In genomic region chr14:22598099-22598895, GRCh38 we compare ENCODE assay signal across 8 cellular contexts. TPM values are rescaled to one million over a fixed set of nuclear protein-coding genes. Genes with fewer than 3 reads are reported as not detected.
DNase-seq lines count a peak whose midpoint lies in the region; ATAC-seq, FAIRE-seq and TF ChIP-seq lines count a peak whose summit lies in the region.

A gene with protein sequence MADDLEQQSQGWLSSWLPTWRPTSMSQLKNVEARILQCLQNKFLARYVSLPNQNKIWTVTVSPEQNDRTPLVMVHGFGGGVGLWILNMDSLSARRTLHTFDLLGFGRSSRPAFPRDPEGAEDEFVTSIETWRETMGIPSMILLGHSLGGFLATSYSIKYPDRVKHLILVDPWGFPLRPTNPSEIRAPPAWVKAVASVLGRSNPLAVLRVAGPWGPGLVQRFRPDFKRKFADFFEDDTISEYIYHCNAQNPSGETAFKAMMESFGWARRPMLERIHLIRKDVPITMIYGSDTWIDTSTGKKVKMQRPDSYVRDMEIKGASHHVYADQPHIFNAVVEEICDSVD (plus strand): TSS chr14:22598300. CDS start chr14:22598307, 7 bp downstream.

- ATAC-seq in GM21529 (IDR thresholded peaks at IDR 0.05; ENCODE audit: unreplicated experiment) (peak; percentile 79), GM12878 (peak; percentile 97)

- peak; percentile 84 for DNase-seq in Daoy (ENCODE audit: low read depth)
- peak; percentile 60 for DNase-seq in KBM-7
- peak; percentile 28 to 62 (median 46) for DNase-seq in T-helper 1 cell
- no peak for DNase-seq in GM12878 (ENCODE audit: low read depth, low spot score)
- DNase-seq in hepatocyte (ENCODE audit: low spot score), result peak; percentile 91
- peak; percentile 70 for DNase-seq in putamen (ENCODE audit: low spot score)
- no peak for DNase-seq in GF-D8 (lab: John Stamatoyannopoulos, UW)

- no peak for FAIRE-seq in GM12878 (lab: Jason Lieb, UNC)

- TF ChIP-seq POLR2A in GM12878 (IDR thresholded peaks at IDR 0.05; ENCODE audit: low read depth, low read length), result peak; percentile 62; the same call in 1 of the 2 replicates

- TF ChIP-seq CTCF in GM12878 (IDR thresholded peaks at IDR 0.05 in 2 of 3, conservative IDR thresholded peaks at IDR 0.05 in 1 of 3; ENCODE audit: control insufficient read depth in 2 of 3, extremely low read depth in 1 of 3, insufficient read depth in 1 of 3, low read depth in 3 of 3, low read length in 3 of 3) (no peak), hepatocyte (IDR thresholded peaks at IDR 0.05; ENCODE audit: poor library complexity) (no peak)

- H4K20me1 ChIP-seq in GM12878 (ENCODE audit: control insufficient read depth, insufficient read depth) (no peaks in the 10 kb centered on the region), hepatocyte (ENCODE audit: insufficient read depth, poor library complexity, severe bottlenecking) (no peaks in the 10 kb centered on the region)

- peaks cover 19% of the 10 kb centered on the region for H3K4me1 ChIP-seq in GM12878 (ENCODE audit: control insufficient read depth, insufficient read depth, low read length)
- H3K4me1 ChIP-seq in hepatocyte (ENCODE audit: insufficient read depth), result peaks cover 13% of the 10 kb centered on the region

- in situ Hi-C loops in KBM-7 (cut with MboI; ENCODE audit: low pct_unique_long_range_greater_than_20kb, low sequenced_read_pairs) (no loop called here), GM12878 (cut with MboI) (no loop called here)

- TF ChIP-seq RAD21 in GM12878 (IDR thresholded peaks at IDR 0.05; ENCODE audit: insufficient read depth, low read depth, low read length), result no peak

- no peaks in the 10 kb centered on the region for H3K79me2 ChIP-seq in GM12878 (ENCODE audit: control insufficient read depth, insufficient read depth, low read length)
- H3K79me2 ChIP-seq in hepatocyte, result peaks cover 23% of the 10 kb centered on the region

- no peaks in the 10 kb centered on the region for H3K9me3 ChIP-seq in GM12878 (replicated peaks; ENCODE audit: control insufficient read depth, insufficient read depth, low read length)
- H3K9me3 ChIP-seq in hepatocyte (ENCODE audit: low read depth), result no peaks in the 10 kb centered on the region

- H3K4me3 ChIP-seq in GM12878, result peak within 1 kb of the TSS; percentile 94
- H3K4me3 ChIP-seq in hepatocyte, result peak within 1 kb of the TSS; percentile 55

- no peaks in the 10 kb centered on the region for H3K9me2 ChIP-seq in hepatocyte (replicated peaks; ENCODE audit: insufficient read depth)

- CTCF ChIA-PET in GM12878 (lab: Yijun Ruan, JAX), result interaction anchor here (0.6 to 5.5 kb wide), 14 partner anchors 9 to 522 kb away, joined by 3 to 58 read pairs (median 3); partner anchors contain the start of gene DAD1

- POLR2A ChIA-PET in GM12878 (lab: Charles Lee), result interaction anchor here (0.7 to 6.0 kb wide), 5 partner anchors 9 to 331 kb away, joined by 3 to 91 read pairs (median 3); partner anchors contain the start of genes DAD1, OXA1L and PRMT5

- WGBS in GM12878 (ENCODE audit: insufficient coverage, insufficient replicate concordance, low lambda C conversion rate, missing lambda C conversion rate), result 1% methylated on average over 49 of the region's 49 CpGs
- 1% methylated on average over 48 of the region's 49 CpGs for WGBS in hepatocyte (ENCODE audit: low lambda C conversion rate, missing lambda C conversion rate)

- H3K27ac ChIP-seq in GM12878 (ENCODE audit: control insufficient read depth, insufficient read depth), result peak within 1 kb of the TSS; percentile 45
- H3K27ac ChIP-seq in hepatocyte, result peak within 1 kb of the TSS; percentile 98

- H3K27me3 ChIP-seq in GM12878 (replicated peaks in 1 of 2; ENCODE audit: control insufficient read depth in 2 of 2, insufficient read depth in 2 of 2, low read length in 1 of 2) (no peaks in the 10 kb centered on the region), hepatocyte (no peaks in the 10 kb centered on the region)

- intact Hi-C loops in GM12878 (cut with micrococcal nuclease; ENCODE audit: unreplicated experiment), result no loop called here

- H2AFZ ChIP-seq in GM12878 (ENCODE audit: control insufficient read depth, low read depth, low read length) (peak within 1 kb of the TSS; percentile 97), hepatocyte (peak within 1 kb of the TSS; percentile 81)

- H3K36me3 ChIP-seq in GM12878 (ENCODE audit: control insufficient read depth in 2 of 2, insufficient read depth in 2 of 2, low read length in 1 of 2) (peaks cover 0 to 2% of the 10 kb centered on the region in 2 experiments; a peak in 2 of 4 replicates), hepatocyte (replicated peaks; ENCODE audit: insufficient read depth, low read depth) (no peaks in the 10 kb centered on the region)

- H3K9ac ChIP-seq in GM12878 (ENCODE audit: control insufficient read depth, insufficient read depth, low read length), result peak within 1 kb of the TSS; percentile 77

- TSS peak; percentile 67 for BruUV-seq in GM12878 (replicated peaks; lab: Mats Ljungman, UMichigan)

- no peak for TF ChIP-seq EP300 in GM12878 (IDR thresholded peaks at IDR 0.05; ENCODE audit: borderline replicate concordance in 1 of 2, control insufficient read depth in 1 of 2, low read depth in 2 of 2, low read length in 2 of 2)

- peak within 1 kb of the TSS; percentile 98 for H3K4me2 ChIP-seq in GM12878 (ENCODE audit: control insufficient read depth, insufficient read depth)
- H3K4me2 ChIP-seq in hepatocyte, result peak within 1 kb of the TSS; percentile 80

- SMC1A ChIA-PET in GM12878 (lab: Charles Lee; ENCODE audit: uncharacterized antibody, unreplicated experiment), result interaction anchor here (0.5 to 7.4 kb wide), 18 partner anchors 11 to 315 kb away, joined by 3 to 72 read pairs (median 4); partner anchors contain the start of genes DAD1, OR6J1 and OXA1L

- RAD21 ChIA-PET in GM12878 (lab: Charles Lee; ENCODE audit: unreplicated experiment), result interaction anchor here (0.9 to 5.7 kb wide), 17 partner anchors 9 to 291 kb away, joined by 3 to 53 read pairs (median 4); partner anchors contain the start of genes DAD1, LRP10 and OXA1L

TF ChIP-seq in GM12878, 131 proteins besides CTCF, POLR2A, EP300 and RAD21 (continues in another document):
- no peak for TF ChIP-seq TARDBP (IDR thresholded peaks at IDR 0.05; ENCODE audit: borderline replicate concordance)
- 0 out of 2 replicates have a peak, but pooled peaks have one; percentile 41 for TF ChIP-seq POLR2AphosphoS5 (IDR thresholded peaks at IDR 0.05; ENCODE audit: low read length)
- TF ChIP-seq MXI1 (IDR thresholded peaks at IDR 0.05; ENCODE audit: low read depth, low read length), result peak; percentile 69
- TF ChIP-seq HDAC2 (IDR thresholded peaks at IDR 0.05), result no peak
- TF ChIP-seq ZBTB33 (IDR thresholded peaks at IDR 0.05), result no peak
- TF ChIP-seq JUNB (IDR thresholded peaks at IDR 0.05), result no peak
- 0 out of 2 replicates have a peak, but pooled peaks have one; percentile 48 for TF ChIP-seq GATAD2B (conservative IDR thresholded peaks at IDR 0.05; ENCODE audit: low read depth)
- TF ChIP-seq MEF2A (IDR thresholded peaks at IDR 0.05; ENCODE audit: insufficient read depth, low read depth, low read length), result no peak
- no peak for TF ChIP-seq CBX5 (IDR thresholded peaks at IDR 0.05; ENCODE audit: low read depth)
- TF ChIP-seq YY1 (IDR thresholded peaks at IDR 0.05; ENCODE audit: low read depth, low read length), result peak; percentile 76
- peak; percentile 46; the same call in 1 of the 2 replicates for TF ChIP-seq POLR2AphosphoS2 (IDR thresholded peaks at IDR 0.05; ENCODE audit: low read depth, low read length)
- 0 out of 2 replicates have a peak, but pooled peaks have one; percentile 33 for TF ChIP-seq NBN (IDR thresholded peaks at IDR 0.05)
- peak; percentile 76; the same call in 1 of the 2 replicates for TF ChIP-seq SIN3A (IDR thresholded peaks at IDR 0.05; ENCODE audit: low read depth, low read length)
- no peak for TF ChIP-seq STAT3 (IDR thresholded peaks at IDR 0.05; ENCODE audit: low read depth, low read length)
- TF ChIP-seq SREBF2 (IDR thresholded peaks at IDR 0.05; ENCODE audit: low read length), result no peak

RNA-seq across cellular contexts. Expression of the gene that starts here (rescaled TPM):
- total RNA-seq in Daoy (2014; rRNA removed; shearing (Covaris generic)), result 11.7 and 12.8 TPM in 2 replicates
- 21.4 and 23.0 TPM in 2 replicates for total RNA-seq in GM12878 (2013; cell fraction: nucleolus; rRNA removed)
- total RNA-seq in GM12878 (2014; rRNA removed) (4.7 and 5.6 TPM in 2 replicates), GM12878 (2014; rRNA removed; fragmentation: Illumina TruSeq; extraction: Trizol) (4.7 and 5.4 TPM in 2 replicates), GM12878 (2021) (10.2 and 15.1 TPM in 2 replicates), hepatocyte (30.7 and 33.9 TPM in 2 replicates)
- 10.5 TPM for polyA plus RNA-seq in GM12878 (2011; ENCODE audit: low read depth)
- polyA plus RNA-seq in GM12878 (2011; rRNA removed) (17.4 and 28.7 TPM in 2 replicates), GM12878 (2014; fragmentation: Illumina TruSeq; extraction: Trizol) (10.6 and 12.9 TPM in 2 replicates), GM12878 (2014; fragmentation: Nextera tagmentation; extraction: Ambion mirVana) (1 to 10 TPM; 7.7 to 7.9 TPM), GM12878 (2014; rRNA removed) (10.5 and 11.5 TPM in 2 replicates), GM12878 (2016; fragmentation: Nextera tagmentation; extraction: Ambion mirVana) (10 to 100 TPM; 12.6 to 14.3 TPM), hepatocyte (43.3 and 49.8 TPM in 2 replicates)
- 33.7 and 34.0 TPM in 2 replicates for polyA plus RNA-seq in GM12878 (2011; cell fraction: cytosol; rRNA removed)
- polyA plus RNA-seq in GM12878 (2011; cell fraction: nucleus; rRNA removed), result 19.1 and 31.7 TPM in 2 replicates
- polyA plus RNA-seq in GM12878 (2012), result 10.8 and 15.4 TPM in 2 replicates
- 25.3 and 34.6 TPM in 2 replicates for polyA minus RNA-seq in GM12878 (2011; rRNA and poly(A)+ RNA removed)
- polyA minus RNA-seq in GM12878 (2011; cell fraction: cytosol; rRNA and poly(A)+ RNA removed), result 6.5 and 7.5 TPM in 2 replicates
- polyA minus RNA-seq in GM12878 (2011; cell fraction: nucleus; rRNA and poly(A)+ RNA removed), result 11.6 and 12.0 TPM in 2 replicates

Comparison
In these comparisons a context has a peak if more than half of its experiments do, and no peak if none do; other contexts are left out.
1. DNase-seq: peak in Daoy (single experiment), KBM-7 (single experiment), T-helper 1 cell (5 of 5), hepatocyte (single experiment) and putamen (single experiment); none in GM12878 (single experiment) and GF-D8 (single experiment).